ENCODE assay signal across 18 cellular contexts in genomic region chr5:63439537-63439936, GRCh38.
A peak's percentile ranks its signal among the peaks of the same experiment; 100 is the strongest.
DNase-seq lines count a peak whose midpoint lies in the region; ATAC-seq and TF ChIP-seq lines count a peak whose summit lies in the region.
"Had no signal": no experiment of that assay in that cellular context is flagged by ENCODE, and none has a peak within 500 bp of the region (broad histone marks: within the 10 kb centered on the region; RNA-seq: fewer than 3 reads in every experiment).

No MANE protein-coding gene starts in this region.

- H3K36me3 ChIP-seq in WERI-Rb-1 (no peaks in the 10 kb centered on the region), upper lobe of left lung (no peaks in the 10 kb centered on the region)
- H3K36me3 ChIP-seq: BLaER1 treated with 17β-estradiol and CSF1 and Interleukin-3, amounts not matched to agents 10 nM and 100 nM; MG63 had no signal

- 60 to 61% methylated on average over 3 of the region's 3 CpGs for WGBS in upper lobe of left lung, 2 donors

- peaks cover 0 to 4% (median 0%) of the 10 kb centered on the region in 4 donors for H3K4me1 ChIP-seq in upper lobe of left lung
- H3K4me1 ChIP-seq: BLaER1 treated with 17β-estradiol and CSF1 and Interleukin-3, amounts not matched to agents 10 nM and 100 nM had no signal

- H3K4me3 ChIP-seq in WERI-Rb-1 (ENCODE audit: low read depth, low read length), result no peak overlapping the region
- no peak overlapping the region for H3K4me3 ChIP-seq in upper lobe of left lung
- H3K4me3 ChIP-seq: BLaER1 treated with 17β-estradiol and CSF1 and Interleukin-3, amounts not matched to agents 10 nM and 100 nM; MG63 had no signal

- TF ChIP-seq POLR2A in upper lobe of left lung (IDR thresholded peaks at IDR 0.05), result no peak

- H3K27ac ChIP-seq in WERI-Rb-1 (no peak overlapping the region), upper lobe of left lung (peak overlapping the region in 2 of 4 donors; percentile 5 to 58)
- H3K27ac ChIP-seq: BLaER1 treated with 17β-estradiol and CSF1 and Interleukin-3, amounts not matched to agents 10 nM and 100 nM; RWPE1 had no signal

- no peak for TF ChIP-seq EP300 in upper lobe of left lung (IDR thresholded peaks at IDR 0.05)

- TF ChIP-seq CTCF in WERI-Rb-1 (IDR thresholded peaks at IDR 0.05; ENCODE audit: low read depth, low read length) (no peak), upper lobe of left lung (IDR thresholded peaks at IDR 0.05) (no peak)

- H3K9me3 ChIP-seq in WERI-Rb-1 (ENCODE audit: severe bottlenecking), result no peaks in the 10 kb centered on the region
- no peaks in the 10 kb centered on the region for H3K9me3 ChIP-seq in upper lobe of left lung
- H3K9me3 ChIP-seq: BLaER1 treated with 17β-estradiol and CSF1 and Interleukin-3, amounts not matched to agents 10 nM and 100 nM; MG63 had no signal

- ATAC-seq in upper lobe of left lung (ENCODE audit: low FRiP score in 2 of 2) (peak; percentile 53 to 75), HG03039 (IDR thresholded peaks at IDR 0.05; ENCODE audit: unreplicated experiment) (no peak)

- H3K27me3 ChIP-seq in WERI-Rb-1 (ENCODE audit: insufficient read depth, low read depth, severe bottlenecking) (no peaks in the 10 kb centered on the region), upper lobe of left lung (no peaks in the 10 kb centered on the region)
- H3K27me3 ChIP-seq: BLaER1 treated with 17β-estradiol and CSF1 and Interleukin-3, amounts not matched to agents 10 nM and 100 nM; MG63 had no signal

- DNase-seq in SIG-M5 treated with dmso at 0.1 percent for 504 hours (lab: John Stamatoyannopoulos, UW; ENCODE audit: unreplicated experiment) (peak; percentile 3), SIG-M5 (lab: John Stamatoyannopoulos, UW) (no peak), WERI-Rb-1 (peak; percentile 9), islet precursor cell (peak; percentile 78), upper lobe of left lung (peak in 1 of 2 donors; percentile 71)
- DNase-seq in stimulated activated CD4-positive, alpha-beta T cell treated with anti-CD3 and anti-CD28 coated beads, Interleukin-1b, Interleukin-23, amount 100 ng/mL, for 48 hours, result no peak
- no peak for DNase-seq in activated CD8-positive, alpha-beta memory T cell treated with anti-CD3 and anti-CD28 coated beads for 24 hours
- DNase-seq: GDM1; GOT3; HFFc6; MG63; NCI-H1105 treated with DMSO at 0.1 percent for 48 hours; NCI-H526; NK-92 treated with Interleukin-12 subunit alpha and Interleukin-12 subunit beta, amount 100 ng/mL, for 24 hours; OCI-M1 had no signal

Comparison
In these comparisons a context has a peak if more than half of its experiments do, and no peak if none do; other contexts are left out.
1. DNase-seq: peak in SIG-M5 treated with dmso at 0.1 percent for 504 hours (single experiment), WERI-Rb-1 (single experiment) and islet precursor cell (single experiment); none in SIG-M5 (single experiment), stimulated activated CD4-positive, alpha-beta T cell treated with anti-CD3 and anti-CD28 coated beads, Interleukin-1b, Interleukin-23, amount 100 ng/mL, for 48 hours (single experiment) and activated CD8-positive, alpha-beta memory T cell treated with anti-CD3 and anti-CD28 coated beads for 24 hours (single experiment).